20 cellular contexts compared by ENCODE assay signal in the genomic region with DNA sequence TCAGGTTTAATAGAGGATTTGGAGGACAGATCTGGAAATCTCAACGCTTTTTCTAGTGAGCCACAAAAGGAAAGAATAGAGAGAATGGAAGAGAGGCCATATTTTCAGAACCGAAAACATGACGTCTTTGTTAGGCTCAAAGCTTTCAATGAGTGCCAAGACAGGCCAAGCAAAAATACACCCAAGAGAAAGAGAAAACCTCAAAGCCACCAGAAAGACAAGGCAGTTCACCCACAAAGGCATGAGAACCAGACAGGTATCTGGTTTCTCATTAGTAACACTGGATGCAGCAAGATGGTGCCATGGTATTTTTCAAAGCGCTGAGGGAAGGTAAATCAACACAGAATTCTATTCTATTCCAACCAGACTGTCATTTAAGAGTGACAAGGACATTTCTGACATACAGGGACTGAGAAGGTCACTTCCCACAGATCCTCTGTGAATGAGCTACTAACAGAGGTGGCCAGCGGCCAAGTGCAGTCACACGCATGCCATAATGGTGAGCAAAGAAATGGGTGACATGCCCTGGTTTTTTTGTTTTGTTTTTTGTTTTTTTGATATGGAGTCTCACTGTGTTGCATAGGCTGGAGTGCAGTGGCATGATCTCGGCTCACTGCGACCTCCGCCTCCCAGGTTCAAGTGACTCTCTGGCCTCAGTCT. TPM values are rescaled to one million over a fixed set of nuclear protein-coding genes. Genes with fewer than 3 reads are reported as not detected.
DNase-seq lines count a peak whose midpoint lies in the region; ATAC-seq lines count a peak whose summit lies in the region.
"Had no signal": no experiment of that assay in that cellular context is flagged by ENCODE, and none has a peak within 500 bp of the region (broad histone marks: within the 10 kb centered on the region; RNA-seq: fewer than 3 reads in every experiment).

No MANE protein-coding gene starts in this region.

- peak; percentile 42 for DNase-seq in Ammon's horn (ENCODE audit: low spot score)
- peak; percentile 32 for DNase-seq in M059J (ENCODE audit: low read depth)
- DNase-seq in globus pallidus (ENCODE audit: low spot score) = peak; percentile 37
- DNase-seq in memory B cell (ENCODE audit: low spot score in 2 of 2) = no peak
- no peak for DNase-seq in GF-D8 (lab: John Stamatoyannopoulos, UW)
- DNase-seq in SK-N-DZ (ENCODE audit: low spot score) = no peak
- DNase-seq: Caco-2, DMS53, GOT3, KBM-7, NCI-H1436, NCI-H2029 treated with DMSO at 0.1 percent for 48 hours, NCI-H510A, NCI-H82, Peyer's patch, SHP77 treated with DMSO at 0.1 percent for 48 hours had no signal

- ATAC-seq in memory B cell (ENCODE audit: low read depth) = no peak
- ATAC-seq in HG03095 (IDR thresholded peaks at IDR 0.05; ENCODE audit: unreplicated experiment) = no peak
- no peak for ATAC-seq in HG03097 (IDR thresholded peaks at IDR 0.05; ENCODE audit: low FRiP score, unreplicated experiment)
- ATAC-seq: A549 had no signal

- no peak overlapping the region for H3K4me3 Mint-ChIP-seq in memory B cell
- H3K4me3 Mint-ChIP-seq: CD14-positive monocyte had no signal

- H3K27ac Mint-ChIP-seq in memory B cell = peak overlapping the region; percentile 15
- H3K27ac Mint-ChIP-seq: CD14-positive monocyte had no signal

- no peaks in the 10 kb centered on the region for H3K27me3 Mint-ChIP-seq in memory B cell

- H3K36me3 Mint-ChIP-seq in memory B cell = peaks cover 12% of the 10 kb centered on the region

- H3K4me1 Mint-ChIP-seq in memory B cell = peaks cover 5% of the 10 kb centered on the region

- peaks cover 5% of the 10 kb centered on the region for H3K9me3 Mint-ChIP-seq in memory B cell

RNA-seq across cellular contexts. Expression of a gene that starts 41.9 kb away (rescaled TPM):
- total RNA-seq in M059J (2014; rRNA removed; shearing (Covaris generic)) = 19.8 and 21.5 TPM in 2 replicates
- 15.3 and 20.2 TPM in 2 replicates for polyA plus RNA-seq in SK-N-DZ (2014; cell fraction: cytosol; rRNA removed)
- 11.7 and 13.1 TPM in 2 replicates for polyA plus RNA-seq in SK-N-DZ (2014; cell fraction: nucleus; rRNA removed)

RNA-seq across cellular contexts. Expression of a gene that starts 44.7 kb away (rescaled TPM):
- total RNA-seq in M059J (2014; rRNA removed; shearing (Covaris generic)) = not detected in 2 replicates
- 0.05 TPM in 1 of 2 replicates, not detected in the other for polyA plus RNA-seq in SK-N-DZ (2014; cell fraction: cytosol; rRNA removed)
- not detected in 2 replicates for polyA plus RNA-seq in SK-N-DZ (2014; cell fraction: nucleus; rRNA removed)
- total RNA-seq: Caco-2 had no signal
- polyA plus RNA-seq: CD14-positive monocyte had no signal

Comparison
In these comparisons a context has a peak if more than half of its experiments do, and no peak if none do; other contexts are left out.
1. DNase-seq: peak in Ammon's horn (single experiment), M059J (single experiment) and globus pallidus (single experiment); none in memory B cell (0 of 2), GF-D8 (single experiment) and SK-N-DZ (single experiment).